25 cellular contexts compared by ENCODE assay signal in genomic region chr2:69950241-69950640, GRCh38.
"Had no signal": no experiment of that assay in that cellular context is flagged by ENCODE, and none has a peak within 500 bp of the region (broad histone marks: within the 10 kb centered on the region; RNA-seq: fewer than 3 reads in every experiment).

No MANE protein-coding gene starts in this region.

- ATAC-seq: left lobe of liver; naive thymus-derived CD4-positive, alpha-beta T cell; psoas muscle; right cardiac atrium; stimulated activated memory B cell treated with anti-CD40 and anti-IgM and Interleukin-4, amounts not matched to agents 10 μg/mL and 1 μg/mL and 100 μg/mL, for 72 hours; stimulated activated naive CD8-positive, alpha-beta T cell treated with anti-CD3 and anti-CD28 coated beads, Interleukin-15, Interleukin-2, amounts not matched to agents 100 U/mL and 50 U/mL, for 24 hours had no signal

- H3K4me3 ChIP-seq: colonic mucosa, esophagus muscularis mucosa, lung, neural progenitor cell, psoas muscle, sigmoid colon, thoracic aorta, tibial nerve, upper lobe of left lung had no signal

- H3K9me3 Mint-ChIP-seq: dendritic cell treated with granulocyte-macrophage colony-stimulating factor and Interleukin-4, amounts not matched to agents 40 ng/mL and 50 ng/mL, for 4 days; endodermal cell; memory B cell; naive thymus-derived CD4-positive, alpha-beta T cell; nephron; neural progenitor cell; stimulated activated memory B cell treated with anti-CD40 and anti-IgM and Interleukin-4, amounts not matched to agents 10 μg/mL and 1 μg/mL and 100 μg/mL, for 72 hours had no signal

- H3K4me1 Mint-ChIP-seq: nephron had no signal

- H3K36me3 Mint-ChIP-seq: immature natural killer cell; memory B cell; neural progenitor cell; stimulated activated memory B cell treated with anti-CD40 and anti-IgM and Interleukin-4, amounts not matched to agents 10 μg/mL and 1 μg/mL and 100 μg/mL, for 72 hours had no signal

- H3K4me2 ChIP-seq: neural progenitor cell had no signal

- H3K9ac ChIP-seq: neural progenitor cell had no signal

- DNase-seq: colonic mucosa; effector CD8-positive, alpha-beta T cell; endodermal cell; hypothalamus; immature natural killer cell; kidney; midbrain; naive thymus-derived CD4-positive, alpha-beta T cell; nucleus accumbens; psoas muscle; right cardiac atrium; sigmoid colon; stimulated activated CD4-positive, alpha-beta T cell treated with anti-CD3 and anti-CD28 coated beads, Interleukin-4, amount 100 ng/mL, for 4 hours; stimulated activated naive CD8-positive, alpha-beta T cell treated with anti-CD3 and anti-CD28 coated beads, Interleukin-15, Interleukin-2, amounts not matched to agents 100 U/mL and 50 U/mL, for 24 hours; upper lobe of left lung had no signal

- H3K27me3 Mint-ChIP-seq: stimulated activated memory B cell treated with anti-CD40 and anti-IgM and Interleukin-4, amounts not matched to agents 10 μg/mL and 1 μg/mL and 100 μg/mL, for 72 hours had no signal

- H2AFZ ChIP-seq: neural progenitor cell had no signal

- H3K36me3 ChIP-seq: colonic mucosa, esophagus muscularis mucosa, neural progenitor cell, sigmoid colon, thoracic aorta, tibial nerve, upper lobe of left lung had no signal

- H3K4me1 ChIP-seq: psoas muscle had no signal

- H3K9me3 ChIP-seq: colonic mucosa, esophagus muscularis mucosa, psoas muscle, sigmoid colon, thoracic aorta, tibial nerve, upper lobe of left lung had no signal

- H3K27me3 ChIP-seq: colonic mucosa, neural progenitor cell, tibial nerve, upper lobe of left lung had no signal

- H3K27ac ChIP-seq: colonic mucosa, esophagus muscularis mucosa, neural progenitor cell, psoas muscle, sigmoid colon, thoracic aorta, tibial nerve, upper lobe of left lung had no signal

- H3K4me3 Mint-ChIP-seq: dendritic cell treated with granulocyte-macrophage colony-stimulating factor and Interleukin-4, amounts not matched to agents 40 ng/mL and 50 ng/mL, for 4 days; endodermal cell; immature natural killer cell; memory B cell; naive thymus-derived CD4-positive, alpha-beta T cell; nephron; neural progenitor cell; stimulated activated memory B cell treated with anti-CD40 and anti-IgM and Interleukin-4, amounts not matched to agents 10 μg/mL and 1 μg/mL and 100 μg/mL, for 72 hours had no signal

- H3K27ac Mint-ChIP-seq: dendritic cell treated with granulocyte-macrophage colony-stimulating factor and Interleukin-4, amounts not matched to agents 40 ng/mL and 50 ng/mL, for 4 days; endodermal cell; immature natural killer cell; memory B cell; nephron; neural progenitor cell; stimulated activated memory B cell treated with anti-CD40 and anti-IgM and Interleukin-4, amounts not matched to agents 10 μg/mL and 1 μg/mL and 100 μg/mL, for 72 hours had no signal
